1 cellular context compared by ENCODE assay signal in the genomic region with DNA sequence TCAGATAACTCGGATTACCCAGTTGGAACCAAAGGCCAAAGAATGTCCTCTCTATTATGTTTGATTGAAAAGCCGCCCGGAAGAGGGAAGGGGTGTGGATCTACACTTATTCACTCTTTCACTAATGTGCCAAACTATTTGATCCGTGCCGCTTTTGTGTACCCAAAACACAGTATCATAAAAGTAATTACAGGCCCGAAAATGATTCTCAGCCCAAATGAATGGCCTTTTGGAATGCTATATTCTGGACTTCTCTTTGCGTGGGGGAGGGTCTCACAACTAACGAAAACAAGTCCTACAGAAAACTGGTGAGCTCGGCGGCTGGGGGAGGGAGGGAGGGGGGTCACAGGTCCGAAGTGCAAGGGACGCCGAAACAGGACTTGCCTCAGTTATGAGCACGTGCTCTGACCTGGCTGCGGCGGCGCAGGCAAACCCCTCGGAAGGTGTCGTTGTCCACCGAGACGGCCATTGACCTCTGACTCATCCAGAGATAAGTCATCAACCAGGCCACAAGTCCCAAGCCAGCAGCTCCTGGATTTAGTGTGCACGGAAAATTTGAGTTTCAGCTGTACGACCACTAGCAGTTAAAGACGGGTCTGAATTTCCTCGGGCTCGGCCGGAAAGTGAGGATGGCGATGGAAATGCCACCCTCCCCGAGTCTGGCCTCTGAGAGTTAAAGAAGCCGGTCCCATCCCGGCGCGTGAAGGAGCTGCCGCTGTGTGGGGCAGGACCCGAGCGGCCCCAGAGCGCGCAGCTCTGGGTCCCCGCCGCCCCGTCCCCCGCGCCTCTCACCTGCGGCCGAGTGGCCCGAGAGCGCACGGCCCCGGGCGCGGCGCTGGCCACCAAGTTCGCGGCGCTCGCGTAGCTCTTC.
A peak's percentile ranks its signal among the peaks of the same experiment; 100 is the strongest.
TF ChIP-seq lines count a peak whose summit lies in the region.

No MANE protein-coding gene starts in this region.

TF ChIP-seq in WTC11, 78 proteins besides CTCF, POLR2A, EP300 and RAD21 (continued from another document):
- TF ChIP-seq TEAD1 (CRISPR knock-in tag; IDR thresholded peaks at IDR 0.05) (peak; percentile 31; the same call in 1 of the 2 replicates), E2F4 (CRISPR knock-in tag; IDR thresholded peaks at IDR 0.05; ENCODE audit: borderline replicate concordance, low read depth) (0 out of 2 replicates have a peak, but pooled peaks have one; percentile 27), ATF1 (CRISPR knock-in tag; IDR thresholded peaks at IDR 0.05) (no peak), ZNF396 (CRISPR knock-in tag; IDR thresholded peaks at IDR 0.05; ENCODE audit: borderline replicate concordance) (no peak), GABPB1 (CRISPR knock-in tag; IDR thresholded peaks at IDR 0.05) (peak; percentile 82), MAX (CRISPR knock-in tag; IDR thresholded peaks at IDR 0.05) (peak; percentile 94), ZNF138 (CRISPR knock-in tag; conservative IDR thresholded peaks at IDR 0.05) (no peak), ZNF532 (CRISPR knock-in tag; IDR thresholded peaks at IDR 0.05; ENCODE audit: borderline replicate concordance) (no peak), HMGA2 (CRISPR knock-in tag; IDR thresholded peaks at IDR 0.05) (no peak), USF2 (CRISPR knock-in tag; IDR thresholded peaks at IDR 0.05) (peak; percentile 47; the same call in 1 of the 2 replicates), ZNF219 (CRISPR knock-in tag; IDR thresholded peaks at IDR 0.05; ENCODE audit: borderline replicate concordance) (no peak), NFE2L1 (CRISPR knock-in tag; IDR thresholded peaks at IDR 0.05) (0 out of 2 replicates have a peak, but pooled peaks have one; percentile 27), ERG (CRISPR knock-in tag; IDR thresholded peaks at IDR 0.05) (no peak), CBFB (CRISPR knock-in tag; IDR thresholded peaks at IDR 0.05; ENCODE audit: low read depth) (no peak), RORB (CRISPR knock-in tag; IDR thresholded peaks at IDR 0.05) (no peak), USF1 (CRISPR knock-in tag; IDR thresholded peaks at IDR 0.05) (peak; percentile 54; the same call in 1 of the 2 replicates), NR1H2 (CRISPR knock-in tag; IDR thresholded peaks at IDR 0.05) (no peak), FOXJ3 (CRISPR knock-in tag; IDR thresholded peaks at IDR 0.05; ENCODE audit: borderline replicate concordance) (no peak), TP53 (CRISPR knock-in tag; IDR thresholded peaks at IDR 0.05) (no peak; the same call in 1 of the 2 replicates), ESRRA (CRISPR knock-in tag; IDR thresholded peaks at IDR 0.05; ENCODE audit: borderline replicate concordance) (0 out of 2 replicates have a peak, but pooled peaks have one; percentile 29), ZNF423 (CRISPR knock-in tag; IDR thresholded peaks at IDR 0.05) (no peak), NFATC4 (CRISPR knock-in tag; IDR thresholded peaks at IDR 0.05) (no peak), ZNF232 (CRISPR knock-in tag; IDR thresholded peaks at IDR 0.05) (no peak), PRRX2 (CRISPR knock-in tag; IDR thresholded peaks at IDR 0.05) (no peak), MXD4 (CRISPR knock-in tag; IDR thresholded peaks at IDR 0.05; ENCODE audit: borderline replicate concordance) (no peak)
- TF ChIP-seq, protein P1, sequence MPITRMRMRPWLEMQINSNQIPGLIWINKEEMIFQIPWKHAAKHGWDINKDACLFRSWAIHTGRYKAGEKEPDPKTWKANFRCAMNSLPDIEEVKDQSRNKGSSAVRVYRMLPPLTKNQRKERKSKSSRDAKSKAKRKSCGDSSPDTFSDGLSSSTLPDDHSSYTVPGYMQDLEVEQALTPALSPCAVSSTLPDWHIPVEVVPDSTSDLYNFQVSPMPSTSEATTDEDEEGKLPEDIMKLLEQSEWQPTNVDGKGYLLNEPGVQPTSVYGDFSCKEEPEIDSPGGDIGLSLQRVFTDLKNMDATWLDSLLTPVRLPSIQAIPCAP (CRISPR knock-in tag; IDR thresholded peaks at IDR 0.05): no peak
- TF ChIP-seq, protein P2, sequence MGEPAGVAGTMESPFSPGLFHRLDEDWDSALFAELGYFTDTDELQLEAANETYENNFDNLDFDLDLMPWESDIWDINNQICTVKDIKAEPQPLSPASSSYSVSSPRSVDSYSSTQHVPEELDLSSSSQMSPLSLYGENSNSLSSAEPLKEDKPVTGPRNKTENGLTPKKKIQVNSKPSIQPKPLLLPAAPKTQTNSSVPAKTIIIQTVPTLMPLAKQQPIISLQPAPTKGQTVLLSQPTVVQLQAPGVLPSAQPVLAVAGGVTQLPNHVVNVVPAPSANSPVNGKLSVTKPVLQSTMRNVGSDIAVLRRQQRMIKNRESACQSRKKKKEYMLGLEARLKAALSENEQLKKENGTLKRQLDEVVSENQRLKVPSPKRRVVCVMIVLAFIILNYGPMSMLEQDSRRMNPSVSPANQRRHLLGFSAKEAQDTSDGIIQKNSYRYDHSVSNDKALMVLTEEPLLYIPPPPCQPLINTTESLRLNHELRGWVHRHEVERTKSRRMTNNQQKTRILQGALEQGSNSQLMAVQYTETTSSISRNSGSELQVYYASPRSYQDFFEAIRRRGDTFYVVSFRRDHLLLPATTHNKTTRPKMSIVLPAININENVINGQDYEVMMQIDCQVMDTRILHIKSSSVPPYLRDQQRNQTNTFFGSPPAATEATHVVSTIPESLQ (CRISPR knock-in tag; IDR thresholded peaks at IDR 0.05): no peak
- TF ChIP-seq, protein P3, sequence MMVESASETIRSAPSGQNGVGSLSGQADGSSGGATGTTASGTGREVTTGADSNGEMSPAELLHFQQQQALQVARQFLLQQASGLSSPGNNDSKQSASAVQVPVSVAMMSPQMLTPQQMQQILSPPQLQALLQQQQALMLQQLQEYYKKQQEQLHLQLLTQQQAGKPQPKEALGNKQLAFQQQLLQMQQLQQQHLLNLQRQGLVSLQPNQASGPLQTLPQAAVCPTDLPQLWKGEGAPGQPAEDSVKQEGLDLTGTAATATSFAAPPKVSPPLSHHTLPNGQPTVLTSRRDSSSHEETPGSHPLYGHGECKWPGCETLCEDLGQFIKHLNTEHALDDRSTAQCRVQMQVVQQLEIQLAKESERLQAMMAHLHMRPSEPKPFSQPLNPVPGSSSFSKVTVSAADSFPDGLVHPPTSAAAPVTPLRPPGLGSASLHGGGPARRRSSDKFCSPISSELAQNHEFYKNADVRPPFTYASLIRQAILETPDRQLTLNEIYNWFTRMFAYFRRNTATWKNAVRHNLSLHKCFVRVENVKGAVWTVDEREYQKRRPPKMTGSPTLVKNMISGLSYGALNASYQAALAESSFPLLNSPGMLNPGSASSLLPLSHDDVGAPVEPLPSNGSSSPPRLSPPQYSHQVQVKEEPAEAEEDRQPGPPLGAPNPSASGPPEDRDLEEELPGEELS (CRISPR knock-in tag; IDR thresholded peaks at IDR 0.05): 0 out of 2 replicates have a peak, but pooled peaks have one; percentile 10
- TF ChIP-seq, protein P4, sequence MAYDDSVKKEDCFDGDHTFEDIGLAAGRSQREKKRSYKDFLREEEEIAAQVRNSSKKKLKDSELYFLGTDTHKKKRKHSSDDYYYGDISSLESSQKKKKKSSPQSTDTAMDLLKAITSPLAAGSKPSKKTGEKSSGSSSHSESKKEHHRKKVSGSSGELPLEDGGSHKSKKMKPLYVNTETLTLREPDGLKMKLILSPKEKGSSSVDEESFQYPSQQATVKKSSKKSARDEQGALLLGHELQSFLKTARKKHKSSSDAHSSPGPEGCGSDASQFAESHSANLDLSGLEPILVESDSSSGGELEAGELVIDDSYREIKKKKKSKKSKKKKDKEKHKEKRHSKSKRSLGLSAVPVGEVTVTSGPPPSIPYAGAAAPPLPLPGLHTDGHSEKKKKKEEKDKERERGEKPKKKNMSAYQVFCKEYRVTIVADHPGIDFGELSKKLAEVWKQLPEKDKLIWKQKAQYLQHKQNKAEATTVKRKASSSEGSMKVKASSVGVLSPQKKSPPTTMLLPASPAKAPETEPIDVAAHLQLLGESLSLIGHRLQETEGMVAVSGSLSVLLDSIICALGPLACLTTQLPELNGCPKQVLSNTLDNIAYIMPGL (CRISPR knock-in tag; IDR thresholded peaks at IDR 0.05): no peak
TF ChIP-seq in WTC11: peak in this region for 11.
